7 cellular contexts compared by ENCODE assay signal in genomic region chr6:43074847-43075741, GRCh38. TPM values are rescaled to one million over a fixed set of nuclear protein-coding genes. Genes with fewer than 3 reads are reported as not detected.
DNase-seq lines count a peak whose midpoint lies in the region; ATAC-seq and TF ChIP-seq lines count a peak whose summit lies in the region.
"Had no signal": no experiment of that assay in that cellular context is flagged by ENCODE, and none has a peak within 500 bp of the region (broad histone marks: within the 10 kb centered on the region; RNA-seq: fewer than 3 reads in every experiment).

No MANE protein-coding gene starts in this region.

- peak overlapping the region; percentile 19 for H3K27ac Mint-ChIP-seq in nephron progenitor cell
- H3K27ac Mint-ChIP-seq in stimulated activated memory B cell treated with anti-CD40 and anti-IgM and Interleukin-4, amounts not matched to agents 10 μg/mL and 1 μg/mL and 100 μg/mL, for 72 hours, result no peak overlapping the region
- H3K27ac Mint-ChIP-seq: activated B cell treated with CpG ODN at 0.5 μM for 24 hours had no signal

- H4K20me1 ChIP-seq in GM23248 (ENCODE audit: insufficient read depth), result no peaks in the 10 kb centered on the region

- peak overlapping the region; percentile 94 for H3K4me3 ChIP-seq in GM23248

- no peak for ATAC-seq in GM19455 (IDR thresholded peaks at IDR 0.05; ENCODE audit: unreplicated experiment)
- ATAC-seq in stimulated activated memory B cell treated with anti-CD40 and anti-IgM and Interleukin-4, amounts not matched to agents 10 μg/mL and 1 μg/mL and 100 μg/mL, for 72 hours, result no peak

- peak overlapping the region; percentile 60 for H3K27ac ChIP-seq in GM23248

- H3K4me2 ChIP-seq in GM23248 (ENCODE audit: unreplicated experiment), result peak overlapping the region; percentile 70

- peaks cover 25% of the 10 kb centered on the region for H3K36me3 Mint-ChIP-seq in nephron progenitor cell (ENCODE audit: low read depth)
- H3K36me3 Mint-ChIP-seq in stimulated activated memory B cell treated with anti-CD40 and anti-IgM and Interleukin-4, amounts not matched to agents 10 μg/mL and 1 μg/mL and 100 μg/mL, for 72 hours, result peaks cover 38% of the 10 kb centered on the region

- peaks cover 4% of the 10 kb centered on the region; the same call in 1 of the 2 replicates for H3F3A ChIP-seq in GM23248 (ENCODE audit: insufficient read depth)

- H3K4me1 Mint-ChIP-seq in nephron progenitor cell, result peaks cover 75% of the 10 kb centered on the region
- no peaks in the 10 kb centered on the region for H3K4me1 Mint-ChIP-seq in stimulated activated memory B cell treated with anti-CD40 and anti-IgM and Interleukin-4, amounts not matched to agents 10 μg/mL and 1 μg/mL and 100 μg/mL, for 72 hours

- no peaks in the 10 kb centered on the region for H3K9me3 Mint-ChIP-seq in nephron progenitor cell
- H3K9me3 Mint-ChIP-seq in stimulated activated memory B cell treated with anti-CD40 and anti-IgM and Interleukin-4, amounts not matched to agents 10 μg/mL and 1 μg/mL and 100 μg/mL, for 72 hours, result no peaks in the 10 kb centered on the region
- H3K9me3 Mint-ChIP-seq: activated B cell treated with CpG ODN at 0.5 μM for 24 hours had no signal

- H3K4me1 ChIP-seq in GM23248 (ENCODE audit: insufficient read depth), result peaks cover 30% of the 10 kb centered on the region

- DNase-seq in GM23248 (peak; percentile 77), brain pericyte (ENCODE audit: low read depth, low spot score) (peak; percentile 90), nephron progenitor cell (no peak), NOMO-1 treated with dmso at 0.1 percent for 144 hours (lab: John Stamatoyannopoulos, UW; ENCODE audit: unreplicated experiment) (no peak)
- DNase-seq: activated B cell treated with CpG ODN at 0.5 μM for 24 hours had no signal

- H3K27me3 Mint-ChIP-seq in nephron progenitor cell (ENCODE audit: low read depth, poor library complexity), result peaks cover 4% of the 10 kb centered on the region
- peaks cover 30% of the 10 kb centered on the region for H3K27me3 Mint-ChIP-seq in stimulated activated memory B cell treated with anti-CD40 and anti-IgM and Interleukin-4, amounts not matched to agents 10 μg/mL and 1 μg/mL and 100 μg/mL, for 72 hours

- H3K27me3 ChIP-seq in GM23248 (replicated peaks; ENCODE audit: insufficient read depth), result no peaks in the 10 kb centered on the region

- TF ChIP-seq CTCF in nephron progenitor cell (IDR thresholded peaks at IDR 0.05), result no peak

- H3K9me3 ChIP-seq in GM23248 (ENCODE audit: low read depth), result no peaks in the 10 kb centered on the region

- in situ Hi-C loops in GM23248 (cut with MboI), result no loop called here

- peak overlapping the region; percentile 49 for H2AFZ ChIP-seq in GM23248

- H3K4me3 Mint-ChIP-seq in nephron progenitor cell, result peak overlapping the region; percentile 78
- H3K4me3 Mint-ChIP-seq in stimulated activated memory B cell treated with anti-CD40 and anti-IgM and Interleukin-4, amounts not matched to agents 10 μg/mL and 1 μg/mL and 100 μg/mL, for 72 hours, result no peak overlapping the region

- H3K9ac ChIP-seq in GM23248, result peak overlapping the region; percentile 93

- 36 to 43% methylated on average over 6 of the region's 6 CpGs for WGBS in GM23248 (ENCODE audit: low coverage in 1 of 2, low lambda C conversion rate in 2 of 2, missing lambda C conversion rate in 2 of 2), 2 experiments

- peaks cover 38% of the 10 kb centered on the region for H3K79me2 ChIP-seq in GM23248 (ENCODE audit: insufficient read depth)

- H3K36me3 ChIP-seq in GM23248 (ENCODE audit: low read depth), result no peaks in the 10 kb centered on the region

- no peaks in the 10 kb centered on the region for H3K9me2 ChIP-seq in GM23248 (ENCODE audit: insufficient read depth)

RNA-seq across cellular contexts. Expression of gene PTK7, which starts 1.0 kb away (rescaled TPM):
- 146 and 162 TPM in 2 replicates for total RNA-seq in GM23248 (2014; rRNA removed; shearing (Covaris generic))
- polyA plus RNA-seq in GM23248 (2016; fragmentation: Nextera tagmentation; extraction: Ambion mirVana), result 110 and 113 TPM in 2 replicates

RNA-seq across cellular contexts. Expression of gene KLC4, which starts 15.7 kb away (rescaled TPM):
- 15.0 and 32.2 TPM in 2 replicates for total RNA-seq in GM23248 (2014; rRNA removed; shearing (Covaris generic))
- 10.4 and 10.7 TPM in 2 replicates for polyA plus RNA-seq in GM23248 (2016; fragmentation: Nextera tagmentation; extraction: Ambion mirVana)

RNA-seq across cellular contexts. Expression of gene MRPL2, which starts 15.9 kb away (rescaled TPM):
- total RNA-seq in GM23248 (2014; rRNA removed; shearing (Covaris generic)), result 18.5 and 19.7 TPM in 2 replicates
- 71.9 and 78.0 TPM in 2 replicates for polyA plus RNA-seq in GM23248 (2016; fragmentation: Nextera tagmentation; extraction: Ambion mirVana)

RNA-seq across cellular contexts. Expression of gene CUL7, which starts 21.4 kb away (rescaled TPM):
- 50.1 and 54.1 TPM in 2 replicates for total RNA-seq in GM23248 (2014; rRNA removed; shearing (Covaris generic))
- polyA plus RNA-seq in GM23248 (2016; fragmentation: Nextera tagmentation; extraction: Ambion mirVana), result 21.8 and 23.7 TPM in 2 replicates

RNA-seq across cellular contexts. Expression of gene RRP36, which starts 53.7 kb away (rescaled TPM):
- 45.0 and 58.3 TPM in 2 replicates for total RNA-seq in GM23248 (2014; rRNA removed; shearing (Covaris generic))
- 71.6 and 74.3 TPM in 2 replicates for polyA plus RNA-seq in GM23248 (2016; fragmentation: Nextera tagmentation; extraction: Ambion mirVana)

Comparison
In these comparisons a context has a peak if more than half of its experiments do, and no peak if none do; other contexts are left out.
1. DNase-seq: peak in GM23248 (single experiment) and brain pericyte (single experiment); none in nephron progenitor cell (single experiment) and NOMO-1 treated with dmso at 0.1 percent for 144 hours (single experiment).